ENCODE assay signal across 8 cellular contexts in the genomic region with DNA sequence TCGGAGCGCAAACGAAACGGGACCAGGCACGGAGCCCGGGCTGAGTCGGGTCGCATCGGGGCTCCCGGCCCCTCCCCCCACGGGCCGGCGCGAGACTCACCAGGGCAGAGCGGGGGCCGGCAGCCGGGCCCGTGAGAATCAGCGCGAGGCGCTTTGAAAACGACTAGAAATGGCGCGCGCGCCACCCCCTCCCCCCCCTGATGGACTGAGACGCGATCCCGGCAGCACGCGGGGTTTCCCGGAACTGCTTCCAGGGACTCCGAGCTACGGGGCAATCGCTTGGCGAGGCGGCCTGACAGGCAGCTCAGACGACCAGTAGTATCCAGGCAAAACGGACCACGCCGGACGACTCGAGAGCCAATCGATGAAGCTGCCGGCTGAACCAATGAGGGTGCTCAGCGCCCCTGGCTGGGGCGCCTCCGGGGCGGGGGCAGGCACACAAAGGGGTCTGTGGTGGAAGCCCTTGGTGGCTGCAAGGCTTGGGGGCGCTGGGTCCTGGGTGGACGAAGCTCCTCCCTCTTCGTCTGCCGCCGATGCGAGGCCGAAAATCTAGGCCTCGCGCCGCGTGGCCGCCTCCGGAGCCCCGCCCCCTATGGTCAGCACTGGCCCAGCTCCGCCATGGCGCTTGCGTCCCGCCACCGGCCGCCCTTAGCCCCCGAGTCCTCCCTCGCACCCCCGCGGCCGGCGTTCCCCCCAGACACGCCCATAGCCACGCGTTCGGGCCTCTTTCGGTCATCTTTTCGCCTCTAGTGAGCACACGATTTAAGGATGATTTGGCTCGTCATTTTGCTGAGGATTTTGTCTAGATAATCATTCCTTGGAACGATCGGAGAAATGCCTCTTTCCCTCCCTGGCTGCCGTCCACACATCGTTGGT. TPM values are rescaled to one million over a fixed set of nuclear protein-coding genes. Genes with fewer than 3 reads are reported as not detected.
DNase-seq lines count a peak whose midpoint lies in the region; ATAC-seq and TF ChIP-seq lines count a peak whose summit lies in the region.

TSS of gene HNRNPR (minus strand) at position 174 of the 876 bp plus-strand sequence. CDS start 3,276 bp downstream, outside the sequence.

- H3K36me3 ChIP-seq in CD8-positive, alpha-beta memory T cell (ENCODE audit: insufficient read depth, low read length), result no peaks in the 10 kb centered on the region
- no peaks in the 10 kb centered on the region for H3K36me3 ChIP-seq in lower lobe of right lung

- no peaks in the 10 kb centered on the region for H3K9me3 Mint-ChIP-seq in CD8-positive, alpha-beta memory T cell

- H3K27ac Mint-ChIP-seq in CD8-positive, alpha-beta memory T cell, result peak within 1 kb of the TSS; percentile 90 to 98 (median 96)

- H3K4me1 Mint-ChIP-seq in CD8-positive, alpha-beta memory T cell, result peaks cover 42 to 48% (median 48%) of the 10 kb centered on the region in 3 donors

- POLR2A ChIA-PET in CD8-positive, alpha-beta memory T cell (lab: Charles Lee), result interaction anchor here (0.6 to 1.7 kb wide), 13 partner anchors 10 to 1317 kb away, joined by 3 to 53 read pairs (median 5); partner anchors contain the start of genes E2F2, PITHD1, PNRC2 and RPL11

- H3K27me3 ChIP-seq in CD8-positive, alpha-beta memory T cell (ENCODE audit: insufficient read depth, low read length, poor library complexity, severe bottlenecking), result no peaks in the 10 kb centered on the region
- no peaks in the 10 kb centered on the region for H3K27me3 ChIP-seq in lower lobe of right lung (ENCODE audit: low read depth)

- H3K4me3 ChIP-seq in CD8-positive, alpha-beta memory T cell (ENCODE audit: low read length), result peak within 1 kb of the TSS; percentile 81
- H3K4me3 ChIP-seq in lower lobe of right lung, result peak within 1 kb of the TSS; percentile 89

- H3K4me3 Mint-ChIP-seq in CD8-positive, alpha-beta memory T cell, result peak within 1 kb of the TSS; percentile 87 to 97 (median 95)

- H3K27me3 Mint-ChIP-seq in CD8-positive, alpha-beta memory T cell, result no peaks in the 10 kb centered on the region

- no peaks in the 10 kb centered on the region for H3K9me3 ChIP-seq in CD8-positive, alpha-beta memory T cell (ENCODE audit: low read length)
- H3K9me3 ChIP-seq in lower lobe of right lung, result no peaks in the 10 kb centered on the region

- CTCF ChIA-PET in CD8-positive, alpha-beta memory T cell (lab: Charles Lee), result interaction anchor here (0.5 to 1.6 kb wide), 7 partner anchors 10 to 194 kb away, joined by 3 to 4 read pairs (median 4); partner anchors contain the start of gene ZNF436

- H3K4me1 ChIP-seq in CD8-positive, alpha-beta memory T cell (ENCODE audit: insufficient read depth, low read length), result peaks cover 35% of the 10 kb centered on the region
- H3K4me1 ChIP-seq in lower lobe of right lung, result peaks cover 45% of the 10 kb centered on the region

- TF ChIP-seq CTCF in lower lobe of right lung (IDR thresholded peaks at IDR 0.05), result no peak

- peak; percentile 96 to 99 (median 99) for DNase-seq in CD8-positive, alpha-beta memory T cell
- DNase-seq in HS-27A (ENCODE audit: low read depth), result peak; percentile 100
- peak; percentile 94 for DNase-seq in NK-92 (lab: John Stamatoyannopoulos, UW; ENCODE audit: unreplicated experiment)
- DNase-seq in activated CD8-positive, alpha-beta memory T cell treated with anti-CD3 and anti-CD28 coated beads for 1 hour (ENCODE audit: extremely low read depth in 1 of 2, low read depth in 1 of 2), result peak; percentile 98
- DNase-seq in effector CD4-positive, alpha-beta T cell, result peak; percentile 100
- peak; percentile 100 for DNase-seq in lower lobe of right lung
- DNase-seq in stimulated activated CD4-positive, alpha-beta T cell treated with anti-CD3 and anti-CD28 coated beads, TNF-alpha, amount 100 ng/mL, for 24 hours (ENCODE audit: low read depth in 3 of 3), result peak; percentile 97 to 99 (median 99)

- H3K36me3 Mint-ChIP-seq in CD8-positive, alpha-beta memory T cell, result peaks cover 0 to 20% (median 2%) of the 10 kb centered on the region in 3 donors

- intact Hi-C loops in lower lobe of right lung (cut with DNase I), result no loop called here

- peak within 1 kb of the TSS; percentile 79 for H3K27ac ChIP-seq in CD8-positive, alpha-beta memory T cell (ENCODE audit: low read depth, low read length)
- peak within 1 kb of the TSS; percentile 95 for H3K27ac ChIP-seq in lower lobe of right lung

- peak; percentile 91 for ATAC-seq in GM19467 (IDR thresholded peaks at IDR 0.05; ENCODE audit: unreplicated experiment)
- peak; percentile 98 for ATAC-seq in lower lobe of right lung

RNA-seq across cellular contexts. Expression of gene HNRNPR, which starts in this region (rescaled TPM):
- 100 to 1,000 TPM; 199 to 201 TPM for total RNA-seq in CD8-positive, alpha-beta memory T cell
- polyA plus RNA-seq in CD8-positive, alpha-beta memory T cell, result 184 TPM
- total RNA-seq in lower lobe of right lung, result 84.9 TPM

Comparison
In these comparisons a context has a peak if more than half of its experiments do, and no peak if none do; other contexts are left out.
1. Peak in every context shown above with its lines: DNase-seq, ATAC-seq, H3K4me3 ChIP-seq and H3K27ac ChIP-seq.